ENCODE assay signal across 27 cellular contexts in genomic region chr14:53226553-53226952, GRCh38.
DNase-seq lines count a peak whose midpoint lies in the region; ATAC-seq and TF ChIP-seq lines count a peak whose summit lies in the region.
"Had no signal": no experiment of that assay in that cellular context is flagged by ENCODE, and none has a peak within 500 bp of the region (broad histone marks: within the 10 kb centered on the region; RNA-seq: fewer than 3 reads in every experiment).

No MANE protein-coding gene starts in this region.

- DNase-seq in left ventricle myocardium inferior (peak; percentile 25), Right ventricle myocardium inferior (ENCODE audit: missing footprints) (no peak), LHCN-M2 (ENCODE audit: low read depth) (peak; percentile 98), fibroblast of villous mesenchyme (ENCODE audit: low read depth) (peak; percentile 82), esophagus squamous epithelium (lab: John Stamatoyannopoulos, UW) (no peak), cerebellar cortex (ENCODE audit: low spot score) (no peak), NCI-H345 (lab: John Stamatoyannopoulos, UW) (no peak), NCI-H69 (lab: John Stamatoyannopoulos, UW) (no peak)
- DNase-seq: activated B cell treated with CpG ODN at 0.5 μM for 24 hours; activated CD4-positive, alpha-beta memory T cell treated with anti-CD3 and anti-CD28 coated beads for 36 hours; activated CD8-positive, alpha-beta memory T cell treated with anti-CD3 and anti-CD28 coated beads, Interleukin-2, amount 50 U/mL, for 48 hours; activated naive CD4-positive, alpha-beta T cell treated with anti-CD3 and anti-CD28 coated beads, Interleukin-2, amount 10 ng/mL, durations not matched to agents 7 days and 5 days; effector memory CD8-positive, alpha-beta T cell; erythroblast; GOT3; left lung; natural killer cell; NCI-H1048; NCI-H1694 treated with DMSO at 0.1 percent for 48 hours; NCI-H524 treated with DMSO at 0.1 percent for 48 hours; Peyer's patch; spleen; T-helper 1 cell; transverse colon had no signal

- no peaks in the 10 kb centered on the region for H3K36me3 ChIP-seq in left ventricle myocardium inferior
- H3K36me3 ChIP-seq in esophagus squamous epithelium: no peaks in the 10 kb centered on the region
- H3K36me3 ChIP-seq: left lung, Peyer's patch, spleen, transverse colon had no signal

- peaks cover 29% of the 10 kb centered on the region for H3K9me3 ChIP-seq in left ventricle myocardium inferior (replicated peaks)
- no peaks in the 10 kb centered on the region for H3K9me3 ChIP-seq in esophagus squamous epithelium
- H3K9me3 ChIP-seq: A549, Peyer's patch had no signal

- H3K27ac ChIP-seq in left ventricle myocardium inferior (replicated peaks) (no peak overlapping the region), esophagus squamous epithelium (no peak overlapping the region)
- H3K27ac ChIP-seq: A549, coronary artery, HL-60, left lung, Peyer's patch, spleen, transverse colon had no signal

- ATAC-seq in Right ventricle myocardium inferior: no peak
- ATAC-seq: A549; effector memory CD8-positive, alpha-beta T cell; left lung had no signal

- no peak for TF ChIP-seq POLR2A in esophagus squamous epithelium (IDR thresholded peaks at IDR 0.05)

- H3K4me3 ChIP-seq in left ventricle myocardium inferior: no peak overlapping the region
- H3K4me3 ChIP-seq in fibroblast of villous mesenchyme (ENCODE audit: low read depth, low read length): no peak overlapping the region
- H3K4me3 ChIP-seq in esophagus squamous epithelium: no peak overlapping the region
- H3K4me3 ChIP-seq: A549, coronary artery, left lung, Peyer's patch, spleen, transverse colon had no signal

- WGBS in esophagus squamous epithelium, 2 donors: 80 to 82% methylated on average over 1 to 5 of the region's 5 CpGs

- intact Hi-C loops in left ventricle myocardium inferior (cut with micrococcal nuclease) (no loop called here), Right ventricle myocardium inferior (cut with DNase I) (no loop called here), esophagus squamous epithelium (cut with DNase I) (no loop called here)

- TF ChIP-seq CTCF in left ventricle myocardium inferior (IDR thresholded peaks at IDR 0.05; ENCODE audit: borderline replicate concordance): no peak
- TF ChIP-seq CTCF in fibroblast of villous mesenchyme (IDR thresholded peaks at IDR 0.05; ENCODE audit: insufficient read depth, low read depth, low read length): no peak
- TF ChIP-seq CTCF in esophagus squamous epithelium (IDR thresholded peaks at IDR 0.05): no peak

- H3K27me3 ChIP-seq in left ventricle myocardium inferior (ENCODE audit: low read depth): no peaks in the 10 kb centered on the region
- H3K27me3 ChIP-seq in esophagus squamous epithelium: no peaks in the 10 kb centered on the region
- H3K27me3 ChIP-seq: left lung, Peyer's patch, spleen, transverse colon had no signal

- H3K4me1 ChIP-seq in left ventricle myocardium inferior: no peaks in the 10 kb centered on the region
- H3K4me1 ChIP-seq in esophagus squamous epithelium: no peaks in the 10 kb centered on the region
- H3K4me1 ChIP-seq: A549, left lung, Peyer's patch, spleen, transverse colon had no signal

Comparison
In these comparisons a context has a peak if more than half of its experiments do, and no peak if none do; other contexts are left out.
1. DNase-seq: peak in left ventricle myocardium inferior (single experiment), LHCN-M2 (single experiment) and fibroblast of villous mesenchyme (single experiment); none in Right ventricle myocardium inferior (single experiment), esophagus squamous epithelium (single experiment), cerebellar cortex (single experiment), NCI-H345 (single experiment) and NCI-H69 (single experiment).